Comparison of ENCODE assay signal across 18 cellular contexts in genomic region chr3:113594066-113594465, GRCh38.
"Had no signal": no experiment of that assay in that cellular context is flagged by ENCODE, and none has a peak within 500 bp of the region (broad histone marks: within the 10 kb centered on the region; RNA-seq: fewer than 3 reads in every experiment).

No MANE protein-coding gene starts in this region.

- H3K27ac Mint-ChIP-seq: activated naive CD8-positive, alpha-beta T cell treated with anti-CD3 and anti-CD28 coated beads, Interleukin-2, amount 10 ng/mL, durations not matched to agents 7 days and 5 days; brain; stimulated activated naive CD8-positive, alpha-beta T cell treated with anti-CD3 and anti-CD28 coated beads, Interleukin-15, amount 100 ng/mL, for 72 hours; type B pancreatic cell had no signal

- H3K9me3 ChIP-seq: esophagus muscularis mucosa, neutrophil, right lobe of liver, spleen had no signal

- H3K36me3 Mint-ChIP-seq: brain, natural killer cell, type B pancreatic cell had no signal

- ATAC-seq: activated CD4-positive, CD25-positive, alpha-beta regulatory T cell treated with anti-CD3 and anti-CD28 coated beads, Interleukin-2, amount 50 U/mL, for 24 hours; left ventricle myocardium superior; natural killer cell; right lobe of liver; stimulated activated naive CD8-positive, alpha-beta T cell treated with anti-CD3 and anti-CD28 coated beads, Interleukin-15, amount 100 ng/mL, for 72 hours had no signal

- H3K27ac ChIP-seq: coronary artery, esophagus muscularis mucosa, neutrophil, right lobe of liver, spleen had no signal

- H3K4me1 Mint-ChIP-seq: stimulated activated naive CD8-positive, alpha-beta T cell treated with anti-CD3 and anti-CD28 coated beads, Interleukin-15, amount 100 ng/mL, for 72 hours had no signal

- H3K4me3 ChIP-seq: coronary artery, esophagus muscularis mucosa, right lobe of liver, spleen had no signal

- H3K4me3 Mint-ChIP-seq: activated naive CD8-positive, alpha-beta T cell treated with anti-CD3 and anti-CD28 coated beads, Interleukin-2, amount 10 ng/mL, durations not matched to agents 7 days and 5 days; brain; natural killer cell; stimulated activated naive CD8-positive, alpha-beta T cell treated with anti-CD3 and anti-CD28 coated beads, Interleukin-15, amount 100 ng/mL, for 72 hours; type B pancreatic cell had no signal

- H3K36me3 ChIP-seq: esophagus muscularis mucosa, neutrophil, right lobe of liver had no signal

- H3K4me1 ChIP-seq: esophagus muscularis mucosa, right lobe of liver, spleen had no signal

- H3K27me3 ChIP-seq: esophagus muscularis mucosa, neutrophil, right lobe of liver, spleen had no signal

- H3K9me3 Mint-ChIP-seq: activated naive CD8-positive, alpha-beta T cell treated with anti-CD3 and anti-CD28 coated beads, Interleukin-2, amount 10 ng/mL, durations not matched to agents 7 days and 5 days; brain; natural killer cell; stimulated activated naive CD8-positive, alpha-beta T cell treated with anti-CD3 and anti-CD28 coated beads, Interleukin-15, amount 100 ng/mL, for 72 hours; type B pancreatic cell had no signal

- H3K27me3 Mint-ChIP-seq: activated naive CD8-positive, alpha-beta T cell treated with anti-CD3 and anti-CD28 coated beads, Interleukin-2, amount 10 ng/mL, durations not matched to agents 7 days and 5 days; brain; stimulated activated naive CD8-positive, alpha-beta T cell treated with anti-CD3 and anti-CD28 coated beads, Interleukin-15, amount 100 ng/mL, for 72 hours; type B pancreatic cell had no signal

- DNase-seq: activated CD4-positive, alpha-beta T cell treated with anti-CD3 and anti-CD28 coated beads, Interleukin-2, amount 50 U/mL, for 1 hour; activated CD8-positive, alpha-beta memory T cell treated with anti-CD3 and anti-CD28 coated beads for 24 hours; activated naive CD4-positive, alpha-beta T cell; activated naive CD8-positive, alpha-beta T cell treated with anti-CD3 and anti-CD28 coated beads, Interleukin-2, amount 10 ng/mL, durations not matched to agents 7 days and 5 days; central memory CD4-positive, alpha-beta T cell; kidney; left ventricle myocardium superior; mesenchymal stem cell; natural killer cell; right lobe of liver; spleen; stimulated activated naive CD8-positive, alpha-beta T cell treated with anti-CD3 and anti-CD28 coated beads, Interleukin-15, amount 100 ng/mL, for 72 hours had no signal
